1 cellular context compared by ENCODE assay signal in the genomic region with DNA sequence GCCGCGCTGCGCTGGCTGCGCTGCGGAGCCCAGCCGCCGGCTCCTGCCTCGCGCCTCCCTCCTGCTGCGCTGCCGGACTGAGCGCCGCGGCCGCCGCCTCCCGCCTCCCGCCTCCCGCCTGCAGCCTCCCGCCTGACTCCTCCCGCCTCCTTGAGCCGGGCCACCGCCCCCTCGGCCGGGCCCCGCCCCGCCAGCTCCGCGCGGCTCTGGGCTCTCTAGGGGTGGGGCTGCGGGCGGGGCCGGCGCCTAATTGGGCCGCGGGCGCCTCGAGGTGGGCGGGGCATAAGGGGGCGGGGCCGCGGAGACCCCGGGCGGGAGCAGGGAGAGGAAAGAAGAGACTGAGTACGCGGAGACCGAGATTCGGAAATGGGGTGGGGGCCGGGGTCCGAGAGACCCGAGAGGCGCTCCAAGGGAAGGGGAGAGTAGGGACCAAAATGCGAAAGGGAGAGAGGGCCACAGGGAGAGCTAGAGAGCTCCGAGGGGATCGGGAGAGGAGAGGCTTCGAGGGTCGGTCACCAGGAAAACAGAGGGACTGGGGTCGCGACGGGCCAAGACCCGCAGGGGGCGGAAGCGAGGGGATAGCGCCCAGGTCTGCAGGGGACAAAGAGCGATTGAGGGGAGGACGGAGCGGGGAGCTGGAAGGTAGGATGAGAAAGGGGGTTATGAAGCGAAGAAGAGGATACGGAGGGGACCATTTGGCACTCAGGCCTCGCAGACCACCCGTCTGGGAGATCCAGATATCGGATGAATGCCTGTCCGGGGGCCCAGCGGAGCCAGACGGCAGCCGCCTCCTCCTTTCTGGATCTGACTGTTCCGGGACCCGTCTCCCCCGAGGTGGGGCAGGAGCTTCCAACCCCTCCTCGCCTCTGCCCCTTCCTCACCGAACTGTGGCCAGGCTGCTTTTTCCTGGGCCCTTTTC.
TF ChIP-seq lines count a peak whose summit lies in the region.

C1QL1 (minus strand) TSS at position 79 of the 919 bp plus-strand sequence. CDS start 255 bp downstream, outside the sequence.

TF ChIP-seq in HepG2, 621 proteins besides CTCF, POLR2A, EP300 and RAD21 (continued from another document and continues in another):
- TF ChIP-seq REST (IDR thresholded peaks at IDR 0.05; ENCODE audit: borderline replicate concordance in 1 of 2, low read depth in 1 of 2, low read length in 2 of 2) = no peak
- no peak for TF ChIP-seq GPBP1L1 (CRISPR knock-in tag; IDR thresholded peaks at IDR 0.05)
- TF ChIP-seq, protein P1, sequence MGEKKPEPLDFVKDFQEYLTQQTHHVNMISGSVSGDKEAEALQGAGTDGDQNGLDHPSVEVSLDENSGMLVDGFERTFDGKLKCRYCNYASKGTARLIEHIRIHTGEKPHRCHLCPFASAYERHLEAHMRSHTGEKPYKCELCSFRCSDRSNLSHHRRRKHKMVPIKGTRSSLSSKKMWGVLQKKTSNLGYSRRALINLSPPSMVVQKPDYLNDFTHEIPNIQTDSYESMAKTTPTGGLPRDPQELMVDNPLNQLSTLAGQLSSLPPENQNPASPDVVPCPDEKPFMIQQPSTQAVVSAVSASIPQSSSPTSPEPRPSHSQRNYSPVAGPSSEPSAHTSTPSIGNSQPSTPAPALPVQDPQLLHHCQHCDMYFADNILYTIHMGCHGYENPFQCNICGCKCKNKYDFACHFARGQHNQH (CRISPR knock-in tag; IDR thresholded peaks at IDR 0.05) = peak; percentile 16; the same call in 1 of the 2 replicates
- TF ChIP-seq ZBTB7A (CRISPR knock-in tag; IDR thresholded peaks at IDR 0.05) = peak; percentile 67; the same call in 1 of the 2 replicates
- peak; percentile 80 for TF ChIP-seq TFDP2 (CRISPR knock-in tag; IDR thresholded peaks at IDR 0.05)
- TF ChIP-seq ZNF558 (CRISPR knock-in tag; IDR thresholded peaks at IDR 0.05; ENCODE audit: borderline replicate concordance) = peak; percentile 32; the same call in 1 of the 2 replicates
- TF ChIP-seq ZNF451 (CRISPR knock-in tag; IDR thresholded peaks at IDR 0.05) = 0 out of 2 replicates have a peak, but pooled peaks have one; percentile 53
- no peak for TF ChIP-seq HNF1A (IDR thresholded peaks at IDR 0.05; ENCODE audit: low read depth)
- no peak for TF ChIP-seq HNF1A (CRISPR knock-in tag; IDR thresholded peaks at IDR 0.05; ENCODE audit: borderline replicate concordance)
- TF ChIP-seq TBX3 (IDR thresholded peaks at IDR 0.05; ENCODE audit: borderline replicate concordance) = no peak
- TF ChIP-seq ZSCAN25 (CRISPR knock-in tag; IDR thresholded peaks at IDR 0.05) = 0 out of 2 replicates have a peak, but pooled peaks have one; percentile 11
- TF ChIP-seq, protein P2, sequence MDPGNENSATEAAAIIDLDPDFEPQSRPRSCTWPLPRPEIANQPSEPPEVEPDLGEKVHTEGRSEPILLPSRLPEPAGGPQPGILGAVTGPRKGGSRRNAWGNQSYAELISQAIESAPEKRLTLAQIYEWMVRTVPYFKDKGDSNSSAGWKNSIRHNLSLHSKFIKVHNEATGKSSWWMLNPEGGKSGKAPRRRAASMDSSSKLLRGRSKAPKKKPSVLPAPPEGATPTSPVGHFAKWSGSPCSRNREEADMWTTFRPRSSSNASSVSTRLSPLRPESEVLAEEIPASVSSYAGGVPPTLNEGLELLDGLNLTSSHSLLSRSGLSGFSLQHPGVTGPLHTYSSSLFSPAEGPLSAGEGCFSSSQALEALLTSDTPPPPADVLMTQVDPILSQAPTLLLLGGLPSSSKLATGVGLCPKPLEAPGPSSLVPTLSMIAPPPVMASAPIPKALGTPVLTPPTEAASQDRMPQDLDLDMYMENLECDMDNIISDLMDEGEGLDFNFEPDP (CRISPR knock-in tag; conservative IDR thresholded peaks at IDR 0.05) = no peak
- peak; percentile 22; the same call in 1 of the 3 replicates for TF ChIP-seq MXI1 (IDR thresholded peaks at IDR 0.05; ENCODE audit: borderline replicate concordance, low read depth, low read length)
- TF ChIP-seq ZNF713 (CRISPR knock-in tag; IDR thresholded peaks at IDR 0.05) = no peak
- peak; percentile 15; the same call in 1 of the 2 replicates for TF ChIP-seq KDM2A (CRISPR knock-in tag; IDR thresholded peaks at IDR 0.05; ENCODE audit: borderline replicate concordance, low read depth)
- TF ChIP-seq ZNF547 (CRISPR knock-in tag; IDR thresholded peaks at IDR 0.05) = peak; percentile 34; the same call in 1 of the 2 replicates
- TF ChIP-seq ZNF329 (CRISPR knock-in tag; IDR thresholded peaks at IDR 0.05; ENCODE audit: low read depth) = 0 out of 2 replicates have a peak, but pooled peaks have one; percentile 31
- TF ChIP-seq KDM5B (CRISPR knock-in tag; IDR thresholded peaks at IDR 0.05; ENCODE audit: borderline replicate concordance) = no peak
- 0 out of 2 replicates have a peak, but pooled peaks have one; percentile 32 for TF ChIP-seq ZNF441 (CRISPR knock-in tag; IDR thresholded peaks at IDR 0.05; ENCODE audit: borderline replicate concordance)
- peak; percentile 80; the same call in 1 of the 2 replicates for TF ChIP-seq ATF7-NPFF (CRISPR knock-in tag; IDR thresholded peaks at IDR 0.05; ENCODE audit: low read depth)
- TF ChIP-seq ZNF616 (CRISPR knock-in tag; IDR thresholded peaks at IDR 0.05; ENCODE audit: low read depth) = peak; percentile 48; the same call in 1 of the 2 replicates
- no peak for TF ChIP-seq HOXA9 (CRISPR knock-in tag; IDR thresholded peaks at IDR 0.05; ENCODE audit: borderline replicate concordance)
- TF ChIP-seq ELF3 (CRISPR knock-in tag; IDR thresholded peaks at IDR 0.05) = no peak
- TF ChIP-seq NFKBIZ (CRISPR knock-in tag; IDR thresholded peaks at IDR 0.05) = no peak
- TF ChIP-seq, protein P3, sequence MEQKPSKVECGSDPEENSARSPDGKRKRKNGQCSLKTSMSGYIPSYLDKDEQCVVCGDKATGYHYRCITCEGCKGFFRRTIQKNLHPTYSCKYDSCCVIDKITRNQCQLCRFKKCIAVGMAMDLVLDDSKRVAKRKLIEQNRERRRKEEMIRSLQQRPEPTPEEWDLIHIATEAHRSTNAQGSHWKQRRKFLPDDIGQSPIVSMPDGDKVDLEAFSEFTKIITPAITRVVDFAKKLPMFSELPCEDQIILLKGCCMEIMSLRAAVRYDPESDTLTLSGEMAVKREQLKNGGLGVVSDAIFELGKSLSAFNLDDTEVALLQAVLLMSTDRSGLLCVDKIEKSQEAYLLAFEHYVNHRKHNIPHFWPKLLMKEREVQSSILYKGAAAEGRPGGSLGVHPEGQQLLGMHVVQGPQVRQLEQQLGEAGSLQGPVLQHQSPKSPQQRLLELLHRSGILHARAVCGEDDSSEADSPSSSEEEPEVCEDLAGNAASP (CRISPR knock-in tag; IDR thresholded peaks at IDR 0.05; ENCODE audit: borderline replicate concordance) = no peak
- TF ChIP-seq, protein P4, sequence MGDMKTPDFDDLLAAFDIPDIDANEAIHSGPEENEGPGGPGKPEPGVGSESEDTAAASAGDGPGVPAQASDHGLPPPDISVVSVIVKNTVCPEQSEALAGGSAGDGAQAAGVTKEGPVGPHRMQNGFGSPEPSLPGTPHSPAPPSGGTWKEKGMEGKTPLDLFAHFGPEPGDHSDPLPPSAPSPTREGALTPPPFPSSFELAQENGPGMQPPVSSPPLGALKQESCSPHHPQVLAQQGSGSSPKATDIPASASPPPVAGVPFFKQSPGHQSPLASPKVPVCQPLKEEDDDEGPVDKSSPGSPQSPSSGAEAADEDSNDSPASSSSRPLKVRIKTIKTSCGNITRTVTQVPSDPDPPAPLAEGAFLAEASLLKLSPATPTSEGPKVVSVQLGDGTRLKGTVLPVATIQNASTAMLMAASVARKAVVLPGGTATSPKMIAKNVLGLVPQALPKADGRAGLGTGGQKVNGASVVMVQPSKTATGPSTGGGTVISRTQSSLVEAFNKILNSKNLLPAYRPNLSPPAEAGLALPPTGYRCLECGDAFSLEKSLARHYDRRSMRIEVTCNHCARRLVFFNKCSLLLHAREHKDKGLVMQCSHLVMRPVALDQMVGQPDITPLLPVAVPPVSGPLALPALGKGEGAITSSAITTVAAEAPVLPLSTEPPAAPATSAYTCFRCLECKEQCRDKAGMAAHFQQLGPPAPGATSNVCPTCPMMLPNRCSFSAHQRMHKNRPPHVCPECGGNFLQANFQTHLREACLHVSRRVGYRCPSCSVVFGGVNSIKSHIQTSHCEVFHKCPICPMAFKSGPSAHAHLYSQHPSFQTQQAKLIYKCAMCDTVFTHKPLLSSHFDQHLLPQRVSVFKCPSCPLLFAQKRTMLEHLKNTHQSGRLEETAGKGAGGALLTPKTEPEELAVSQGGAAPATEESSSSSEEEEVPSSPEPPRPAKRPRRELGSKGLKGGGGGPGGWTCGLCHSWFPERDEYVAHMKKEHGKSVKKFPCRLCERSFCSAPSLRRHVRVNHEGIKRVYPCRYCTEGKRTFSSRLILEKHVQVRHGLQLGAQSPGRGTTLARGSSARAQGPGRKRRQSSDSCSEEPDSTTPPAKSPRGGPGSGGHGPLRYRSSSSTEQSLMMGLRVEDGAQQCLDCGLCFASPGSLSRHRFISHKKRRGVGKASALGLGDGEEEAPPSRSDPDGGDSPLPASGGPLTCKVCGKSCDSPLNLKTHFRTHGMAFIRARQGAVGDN (CRISPR knock-in tag; IDR thresholded peaks at IDR 0.05) = peak; percentile 67
- TF ChIP-seq MTF2 (CRISPR knock-in tag; IDR thresholded peaks at IDR 0.05; ENCODE audit: borderline replicate concordance) = peak; percentile 91; the same call in 1 of the 2 replicates
- peak; percentile 78; the same call in 1 of the 2 replicates for TF ChIP-seq ZNF225 (CRISPR knock-in tag; IDR thresholded peaks at IDR 0.05)
- peak; percentile 62; the same call in 1 of the 2 replicates for TF ChIP-seq SALL2 (CRISPR knock-in tag; IDR thresholded peaks at IDR 0.05)
- TF ChIP-seq ZNF263 (CRISPR knock-in tag; IDR thresholded peaks at IDR 0.05) = peak; percentile 38; the same call in 1 of the 2 replicates
- peak; percentile 66; the same call in 1 of the 2 replicates for TF ChIP-seq BATF2 (CRISPR knock-in tag; IDR thresholded peaks at IDR 0.05)
